Comparison of ENCODE assay signal across 1 cellular context in the genomic region with DNA sequence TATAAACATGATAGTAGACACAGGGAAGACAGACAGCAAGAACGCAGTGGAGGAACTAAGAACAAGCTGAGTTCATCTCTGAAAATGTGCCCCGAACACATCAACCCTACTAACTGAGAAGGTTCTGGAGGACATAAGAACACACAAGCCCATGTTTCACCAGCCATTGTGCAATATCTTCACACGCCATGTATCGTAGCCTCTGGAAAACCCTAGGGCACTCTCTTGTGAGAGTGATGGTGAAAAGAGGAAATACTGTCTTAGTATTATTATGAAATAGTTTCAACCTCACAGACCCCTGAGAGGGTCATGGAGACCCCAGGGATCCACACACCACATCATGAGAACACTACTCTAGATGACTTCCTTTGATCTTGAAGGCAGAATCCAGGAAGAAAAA.
A peak's percentile ranks its signal among the peaks of the same experiment; 100 is the strongest.
TF ChIP-seq lines count a peak whose summit lies in the region.

No MANE protein-coding gene starts in this region.

TF ChIP-seq in K562, 482 proteins besides CTCF, POLR2A, EP300 and RAD21:
- no peak for TF ChIP-seq ZNF253 (CRISPR knock-in tag; conservative IDR thresholded peaks at IDR 0.05)
- peak; percentile 25; the same call in 1 of the 2 replicates for TF ChIP-seq CEBPB (tag; IDR thresholded peaks at IDR 0.05)
- TF ChIP-seq CEBPG (CRISPR knock-in tag; IDR thresholded peaks at IDR 0.05), result no peak
- TF ChIP-seq CEBPG (tag; conservative IDR thresholded peaks at IDR 0.05 in 1 of 2, IDR thresholded peaks at IDR 0.05 in 1 of 2), result peak in 1 of 2 experiments; percentile 52; a peak in 2 of 4 replicates
- no peak for TF ChIP-seq SLC30A9 (CRISPR knock-in tag; IDR thresholded peaks at IDR 0.05)
- TF ChIP-seq ZNF24 (IDR thresholded peaks at IDR 0.05), result no peak
